In the genomic region with DNA sequence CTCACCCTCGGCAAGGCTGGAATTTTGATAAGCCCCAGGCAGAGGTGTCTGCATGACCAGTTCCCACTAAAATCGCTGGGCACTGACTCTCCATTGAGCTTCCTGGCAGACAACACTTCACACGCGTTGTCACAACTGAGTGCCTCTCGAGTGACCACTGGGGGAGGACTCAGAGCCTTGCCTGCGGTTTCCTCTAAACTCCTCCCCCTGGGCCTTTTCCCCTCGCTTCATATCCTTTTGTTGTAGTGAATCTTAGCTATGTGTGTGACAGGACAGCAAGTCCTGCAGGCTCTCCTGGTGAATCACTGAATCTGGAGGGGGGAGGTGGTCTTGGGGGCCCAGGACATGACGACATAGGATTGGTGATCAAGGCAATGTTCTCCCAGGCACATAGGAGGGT, we compare ENCODE assay signal across 1 cellular context.
TF ChIP-seq lines count a peak whose summit lies in the region.

No MANE protein-coding gene starts in this region.

TF ChIP-seq in HCT116, 20 proteins besides CTCF, POLR2A, EP300 and RAD21 (continued from another document):
- TF ChIP-seq, protein P1, sequence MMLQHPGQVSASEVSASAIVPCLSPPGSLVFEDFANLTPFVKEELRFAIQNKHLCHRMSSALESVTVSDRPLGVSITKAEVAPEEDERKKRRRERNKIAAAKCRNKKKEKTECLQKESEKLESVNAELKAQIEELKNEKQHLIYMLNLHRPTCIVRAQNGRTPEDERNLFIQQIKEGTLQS (IDR thresholded peaks at IDR 0.05) = no peak
- TF ChIP-seq EGR1 (IDR thresholded peaks at IDR 0.05; ENCODE audit: low read depth) = no peak
TF ChIP-seq in HCT116: peak in this region for 0.
